9 cellular contexts compared by ENCODE assay signal in genomic region chr13:69857188-69857821, GRCh38.
DNase-seq lines count a peak whose midpoint lies in the region; ATAC-seq and TF ChIP-seq lines count a peak whose summit lies in the region.
"Had no signal": no experiment of that assay in that cellular context is flagged by ENCODE, and none has a peak within 500 bp of the region (broad histone marks: within the 10 kb centered on the region; RNA-seq: fewer than 3 reads in every experiment).

No MANE protein-coding gene starts in this region.

- no peaks in the 10 kb centered on the region for H3K4me1 ChIP-seq in mucosa of descending colon (ENCODE audit: low read depth)
- H3K4me1 ChIP-seq: SJSA1 had no signal

- ATAC-seq in GM19468 (IDR thresholded peaks at IDR 0.05; ENCODE audit: extremely low read depth, unreplicated experiment) (peak; percentile 64), HG03460 (IDR thresholded peaks at IDR 0.05; ENCODE audit: unreplicated experiment) (peak; percentile 90), mucosa of descending colon (peak; percentile 59), GM19324 (IDR thresholded peaks at IDR 0.05; ENCODE audit: low FRiP score, unreplicated experiment) (no peak)
- no peak for ATAC-seq in stimulated activated naive CD8-positive, alpha-beta T cell treated with anti-CD3 and anti-CD28 coated beads, Interleukin-15, amount 100 ng/mL, for 72 hours

- no peak overlapping the region for H3K27ac Mint-ChIP-seq in stimulated activated naive CD8-positive, alpha-beta T cell treated with anti-CD3 and anti-CD28 coated beads, Interleukin-15, amount 100 ng/mL, for 72 hours

- peaks cover 0 to 10% of the 10 kb centered on the region in 2 donors for H3K9me3 Mint-ChIP-seq in stimulated activated naive CD8-positive, alpha-beta T cell treated with anti-CD3 and anti-CD28 coated beads, Interleukin-15, amount 100 ng/mL, for 72 hours

- peak; percentile 4 for DNase-seq in DMS 273 treated with DMSO at 0.1 percent for 48 hours (lab: John Stamatoyannopoulos, UW)
- peak; percentile 64 for DNase-seq in NCI-H526 treated with DMSO at 0.1 percent for 48 hours (lab: John Stamatoyannopoulos, UW)
- DNase-seq in cerebellum (ENCODE audit: low spot score), result peak; percentile 1
- DNase-seq in mucosa of descending colon, result peak in 1 of 3 donors; percentile 2
- no peak for DNase-seq in stimulated activated naive CD8-positive, alpha-beta T cell treated with anti-CD3 and anti-CD28 coated beads, Interleukin-15, amount 100 ng/mL, for 72 hours

- TF ChIP-seq CTCF in mucosa of descending colon (IDR thresholded peaks at IDR 0.05), result peak; percentile 30

- H3K27me3 Mint-ChIP-seq in stimulated activated naive CD8-positive, alpha-beta T cell treated with anti-CD3 and anti-CD28 coated beads, Interleukin-15, amount 100 ng/mL, for 72 hours, result no peaks in the 10 kb centered on the region

- no peak overlapping the region for H3K4me3 Mint-ChIP-seq in stimulated activated naive CD8-positive, alpha-beta T cell treated with anti-CD3 and anti-CD28 coated beads, Interleukin-15, amount 100 ng/mL, for 72 hours

- H3K4me1 Mint-ChIP-seq in stimulated activated naive CD8-positive, alpha-beta T cell treated with anti-CD3 and anti-CD28 coated beads, Interleukin-15, amount 100 ng/mL, for 72 hours, result no peaks in the 10 kb centered on the region

- intact Hi-C loops in mucosa of descending colon (cut with DNase I, micrococcal nuclease), result loop anchor here in 1 of 2 donors (5.0 kb wide), 1 partner anchor 320 kb away; no protein-coding TSS in a partner anchor

- H3K36me3 ChIP-seq in mucosa of descending colon (ENCODE audit: low read depth), result no peaks in the 10 kb centered on the region
- H3K36me3 ChIP-seq: SJSA1 had no signal

- no peaks in the 10 kb centered on the region for H3K9me3 ChIP-seq in mucosa of descending colon
- H3K9me3 ChIP-seq: SJSA1 had no signal

- H3K4me3 ChIP-seq in mucosa of descending colon, result no peak overlapping the region
- H3K4me3 ChIP-seq: SJSA1 had no signal

Comparison
In these comparisons a context has a peak if more than half of its experiments do, and no peak if none do; other contexts are left out.
1. DNase-seq: peak in DMS 273 treated with DMSO at 0.1 percent for 48 hours (single experiment), NCI-H526 treated with DMSO at 0.1 percent for 48 hours (single experiment) and cerebellum (single experiment); none in stimulated activated naive CD8-positive, alpha-beta T cell treated with anti-CD3 and anti-CD28 coated beads, Interleukin-15, amount 100 ng/mL, for 72 hours (0 of 2).
2. ATAC-seq: peak in GM19468 (single experiment), HG03460 (single experiment) and mucosa of descending colon (single experiment); none in stimulated activated naive CD8-positive, alpha-beta T cell treated with anti-CD3 and anti-CD28 coated beads, Interleukin-15, amount 100 ng/mL, for 72 hours (single experiment) and GM19324 (single experiment).